ENCODE assay signal across 12 cellular contexts in genomic region chr2:239959059-239959971, GRCh38.
DNase-seq lines count a peak whose midpoint lies in the region; TF ChIP-seq lines count a peak whose summit lies in the region.
"Had no signal": no experiment of that assay in that cellular context is flagged by ENCODE, and none has a peak within 500 bp of the region (broad histone marks: within the 10 kb centered on the region; RNA-seq: fewer than 3 reads in every experiment).

No MANE protein-coding gene starts in this region.

- no peak overlapping the region for H3K4me3 ChIP-seq in astrocyte of the spinal cord (ENCODE audit: low read depth, low read length)

- DNase-seq in activated effector memory CD4-positive, alpha-beta T cell treated with anti-CD3 and anti-CD28 coated beads, Interleukin-2, amount 50 U/mL, for 16 hours = peak; percentile 38
- no peak for DNase-seq in activated effector memory CD4-positive, alpha-beta T cell treated with Interleukin-2 at 50 U/mL for 16 hours
- DNase-seq in astrocyte of the spinal cord (ENCODE audit: low read depth, low spot score) = peak; percentile 40
- DNase-seq in inferior parietal cortex (ENCODE audit: extremely low spot score) = peak; percentile 78
- DNase-seq in substantia nigra (lab: John Stamatoyannopoulos, UW) = peak in 30 of 49 donors; percentile 22 to 68 (median 51)
- no peak for DNase-seq in SKM-1 (lab: John Stamatoyannopoulos, UW; ENCODE audit: unreplicated experiment)
- DNase-seq in NCI-H748 (lab: John Stamatoyannopoulos, UW; ENCODE audit: unreplicated experiment) = no peak
- no peak for DNase-seq in stimulated activated CD4-positive, alpha-beta T cell treated with anti-CD3 and anti-CD28 coated beads, Interleukin-4, amount 100 ng/mL, for 4 hours
- DNase-seq: activated CD4-positive, alpha-beta T cell treated with anti-CD3 and anti-CD28 coated beads, Interleukin-2, amount 10 ng/mL, durations not matched to agents 7 days and 5 days; activated naive CD4-positive, alpha-beta T cell; left colon; T-cell had no signal

- in situ Hi-C loops in astrocyte of the spinal cord (cut with HindIII; ENCODE audit: low sequenced_read_pairs) = no loop called here

- TF ChIP-seq CTCF in astrocyte of the spinal cord (IDR thresholded peaks at IDR 0.05; ENCODE audit: low read depth, low read length) = no peak

- peak overlapping the region; percentile 65 for H3K27ac ChIP-seq in substantia nigra (ENCODE audit: low read depth, low read length, poor library complexity, severe bottlenecking)

Comparison
In these comparisons a context has a peak if more than half of its experiments do, and no peak if none do; other contexts are left out.
1. DNase-seq: peak in activated effector memory CD4-positive, alpha-beta T cell treated with anti-CD3 and anti-CD28 coated beads, Interleukin-2, amount 50 U/mL, for 16 hours (single experiment), astrocyte of the spinal cord (single experiment), inferior parietal cortex (single experiment) and substantia nigra (30 of 49); none in activated effector memory CD4-positive, alpha-beta T cell treated with Interleukin-2 at 50 U/mL for 16 hours (single experiment), SKM-1 (single experiment), NCI-H748 (single experiment) and stimulated activated CD4-positive, alpha-beta T cell treated with anti-CD3 and anti-CD28 coated beads, Interleukin-4, amount 100 ng/mL, for 4 hours (0 of 2).